In genomic region chr18:56843241-56843640, GRCh38 we compare ENCODE assay signal across 6 cellular contexts.
"Had no signal": no experiment of that assay in that cellular context is flagged by ENCODE, and none has a peak within 500 bp of the region (broad histone marks: within the 10 kb centered on the region; RNA-seq: fewer than 3 reads in every experiment).

No MANE protein-coding gene starts in this region.

- H3K4me3 ChIP-seq: GM23248, K562 had no signal

- H2AFZ ChIP-seq: GM23248 had no signal

- DNase-seq: GM23248, GOT3, H9, HCEC 1CT, IMR-90 had no signal

- H3K27ac ChIP-seq: GM23248 had no signal

- ATAC-seq: K562 had no signal

- H3K9ac ChIP-seq: GM23248 had no signal
